In genomic region chr3:194350726-194351071, GRCh38 we compare ENCODE assay signal across 26 cellular contexts. TPM values are rescaled to one million over a fixed set of nuclear protein-coding genes. Genes with fewer than 3 reads are reported as not detected.
"Had no signal": no experiment of that assay in that cellular context is flagged by ENCODE, and none has a peak within 500 bp of the region (broad histone marks: within the 10 kb centered on the region; RNA-seq: fewer than 3 reads in every experiment).

No MANE protein-coding gene starts in this region.

- FAIRE-seq: kidney had no signal

- H3K36me3 ChIP-seq: heart left ventricle, neutrophil, ovary, transverse colon, WERI-Rb-1 had no signal

- H3K4me3 ChIP-seq: heart left ventricle, lung, ovary, skin epidermis, testis, transverse colon had no signal

- DNase-seq: activated CD4-positive, alpha-beta T cell treated with anti-CD3 and anti-CD28 coated beads, Interleukin-2, amount 50 U/mL, for 1 hour; activated CD4-positive, CD25-positive, alpha-beta regulatory T cell treated with anti-CD3 and anti-CD28 coated beads, Interleukin-2, amount 50 U/mL, for 72 hours; activated gamma-delta T cell treated with Interleukin-2 at 50 U/mL for 16 hours; activated naive CD4-positive, alpha-beta T cell treated with anti-CD3 and anti-CD28 coated beads, Interleukin-2, amount 50 U/mL, for 16 hours; activated T-cell treated with anti-CD3 and anti-CD28 coated beads, Interleukin-2, amount 50 U/mL, for 4 hours; caudate nucleus; heart left ventricle; immature natural killer cell; ovary; stimulated activated CD4-positive, alpha-beta T cell treated with anti-CD3 and anti-CD28 coated beads, Interleukin-12 subunit alpha, Interleukin-12 subunit beta, amount 100 ng/mL, for 4 hours; stimulated activated CD4-positive, alpha-beta T cell treated with anti-CD3 and anti-CD28 coated beads, Interleukin-4, amount 100 ng/mL, for 1 hour; stimulated activated naive CD8-positive, alpha-beta T cell treated with anti-CD3 and anti-CD28 coated beads, Interleukin-15, Interleukin-2, amounts not matched to agents 100 U/mL and 50 U/mL, for 24 hours; testis; transverse colon; WERI-Rb-1 had no signal

- ATAC-seq: activated T-helper 17 cell treated with anti-CD3 and anti-CD28 coated beads, Interleukin-2, amount 50 U/mL, for 72 hours; esophagus mucosa; sciatic nerve; stimulated activated naive CD8-positive, alpha-beta T cell treated with anti-CD3 and anti-CD28 coated beads, Interleukin-15, Interleukin-2, amounts not matched to agents 100 U/mL and 50 U/mL, for 24 hours had no signal

- H3K9me3 ChIP-seq: heart left ventricle, neutrophil, ovary, testis, transverse colon had no signal

- H3K4me1 ChIP-seq: heart left ventricle, transverse colon had no signal

- H3K27me3 ChIP-seq: heart left ventricle, neutrophil, ovary, testis, transverse colon had no signal

- H3K27ac ChIP-seq: heart left ventricle, neutrophil, ovary, testis, transverse colon, WERI-Rb-1 had no signal

RNA-seq across cellular contexts. Expression of gene CPN2, which starts 0.4 kb away (rescaled TPM):
- total RNA-seq: activated CD8-positive, alpha-beta T cell treated with anti-CD3 and anti-CD28 coated beads for 36 hours; activated T-helper 17 cell treated with anti-CD3 and anti-CD28 coated beads, Interleukin-2, amount 50 U/mL, for 72 hours; esophagus mucosa; lung; progenitor cell of endocrine pancreas; sciatic nerve; urinary bladder had no signal
- polyA plus RNA-seq: immature natural killer cell, lung had no signal

RNA-seq across cellular contexts. Expression of gene LRRC15, which starts 18.8 kb away (rescaled TPM):
- total RNA-seq: activated CD8-positive, alpha-beta T cell treated with anti-CD3 and anti-CD28 coated beads for 36 hours; activated T-cell treated with anti-CD3 and anti-CD28 coated beads, Interleukin-2, amount 50 U/mL, for 4 hours; activated T-helper 17 cell treated with anti-CD3 and anti-CD28 coated beads, Interleukin-2, amount 50 U/mL, for 72 hours; progenitor cell of endocrine pancreas; renal cortical epithelial cell had no signal
- polyA plus RNA-seq: immature natural killer cell had no signal

RNA-seq across cellular contexts. Expression of gene GP5, which starts 48.4 kb away (rescaled TPM):
- total RNA-seq: transverse colon had no signal
